In the genomic region with DNA sequence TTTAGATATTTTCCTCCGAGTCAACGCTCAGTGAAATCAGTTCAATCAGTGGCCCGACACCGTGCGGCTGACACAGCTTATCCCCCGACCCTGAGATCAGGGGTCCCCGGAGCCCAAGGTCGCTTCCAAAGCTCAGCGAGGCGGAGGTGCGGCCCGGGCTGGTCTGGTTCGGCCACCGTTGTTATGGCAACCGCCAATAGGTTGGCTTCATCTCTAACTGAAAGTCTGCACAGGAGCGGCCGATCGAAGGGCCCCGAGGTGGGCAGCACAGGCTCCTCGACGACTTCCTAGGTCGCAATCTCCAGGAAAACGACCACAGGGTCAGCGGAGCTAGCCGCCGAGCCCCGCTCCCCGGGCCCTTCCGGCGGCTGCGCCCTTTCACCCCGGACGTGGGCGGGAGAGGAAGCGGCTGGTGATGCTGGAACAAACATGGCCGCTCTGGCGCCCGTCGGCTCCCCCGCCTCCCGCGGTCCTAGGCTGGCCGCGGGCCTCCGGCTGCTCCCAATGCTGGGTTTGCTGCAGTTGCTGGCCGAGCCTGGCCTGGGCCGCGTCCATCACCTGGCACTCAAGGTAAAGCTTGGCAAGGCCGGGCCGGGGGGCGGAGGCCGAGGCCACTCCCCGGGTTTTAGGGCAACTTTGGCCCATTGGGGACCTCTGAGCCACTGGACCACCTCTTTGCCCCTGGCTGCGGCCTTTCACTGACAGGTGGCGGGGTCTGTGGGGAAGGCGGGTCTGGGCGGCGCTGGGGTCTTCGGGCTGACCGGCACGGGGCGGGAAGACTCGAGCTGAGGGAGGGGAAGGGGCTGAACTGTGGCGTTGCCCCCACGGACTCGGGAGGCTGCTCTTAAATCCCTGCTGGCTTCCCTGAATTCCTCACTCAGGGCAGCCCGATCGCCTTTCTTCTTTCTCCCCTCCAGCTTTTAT, we compare ENCODE assay signal across 8 cellular contexts. TPM values are rescaled to one million over a fixed set of nuclear protein-coding genes. Genes with fewer than 3 reads are reported as not detected.
DNase-seq lines count a peak whose midpoint lies in the region; ATAC-seq and TF ChIP-seq lines count a peak whose summit lies in the region.

A gene (plus strand): TSS at position 403 of the 924 bp plus-strand sequence. CDS start 27 bp downstream, at position 430.

- WGBS in HUES64: under 1% methylated on average over 68 of the region's 68 CpGs

- H3K36me3 ChIP-seq in HUES64 (ENCODE audit: insufficient read depth, low read length): peaks cover 2% of the 10 kb centered on the region; the same call in 1 of the 2 replicates
- peaks cover 12% of the 10 kb centered on the region for H3K36me3 ChIP-seq in SJCRH30
- H3K36me3 ChIP-seq in neural progenitor cell: no peaks in the 10 kb centered on the region
- H3K36me3 ChIP-seq in subcutaneous abdominal adipose tissue (ENCODE audit: control insufficient read depth in 5 of 5, insufficient read depth in 5 of 5, low read length in 5 of 5): peaks cover 0 to 7% (median 4%) of the 10 kb centered on the region in 5 donors

- no peak for TF ChIP-seq CTCF in GM20000 (IDR thresholded peaks at IDR 0.05; ENCODE audit: extremely low read depth, missing control alignments)
- TF ChIP-seq CTCF in foreskin keratinocyte (conservative IDR thresholded peaks at IDR 0.05): no peak
- TF ChIP-seq CTCF in neural progenitor cell (IDR thresholded peaks at IDR 0.05): no peak

- no peaks in the 10 kb centered on the region for H4K20me1 ChIP-seq in neural progenitor cell (ENCODE audit: low read depth)

- H3K4me1 Mint-ChIP-seq in neural progenitor cell: peaks cover 17% of the 10 kb centered on the region

- no peaks in the 10 kb centered on the region for H3K27me3 Mint-ChIP-seq in neural progenitor cell (ENCODE audit: insufficient read depth, low read depth)

- H3K9me3 ChIP-seq in HUES64 (ENCODE audit: insufficient read depth, low read depth, low read length) (no peaks in the 10 kb centered on the region), SJCRH30 (replicated peaks) (no peaks in the 10 kb centered on the region), neural progenitor cell (ENCODE audit: low read depth) (no peaks in the 10 kb centered on the region), subcutaneous abdominal adipose tissue (ENCODE audit: control insufficient read depth in 5 of 5, low read length in 5 of 5) (no peaks in the 10 kb centered on the region)

- no peaks in the 10 kb centered on the region for H3K9me3 Mint-ChIP-seq in neural progenitor cell

- H3K9ac ChIP-seq in HUES64 (ENCODE audit: low read depth, low read length): peak within 1 kb of the TSS; percentile 85
- peak within 1 kb of the TSS; percentile 64 for H3K9ac ChIP-seq in neural progenitor cell
- peak within 1 kb of the TSS; percentile 77 to 94 (median 93) for H3K9ac ChIP-seq in subcutaneous abdominal adipose tissue (ENCODE audit: low read length in 5 of 5)

- peaks cover 6% of the 10 kb centered on the region for H3F3A ChIP-seq in neural progenitor cell (ENCODE audit: low read depth)

- H3K4me2 ChIP-seq in neural progenitor cell: peak within 1 kb of the TSS; percentile 91

- H2AFZ ChIP-seq in neural progenitor cell (replicated peaks): peak within 1 kb of the TSS; percentile 91

- H3K4me3 Mint-ChIP-seq in neural progenitor cell: peak within 1 kb of the TSS; percentile 97

- peaks cover 61% of the 10 kb centered on the region for H3K79me2 ChIP-seq in neural progenitor cell (ENCODE audit: low read depth)

- DNase-seq in COLO668 (lab: John Stamatoyannopoulos, UW; ENCODE audit: unreplicated experiment): peak; percentile 77
- DNase-seq in GM20000 (ENCODE audit: low spot score): peak; percentile 89
- DNase-seq in SJCRH30: peak; percentile 84 to 85
- DNase-seq in activated gamma-delta T cell treated with anti-CD3 and anti-CD28 coated beads, Interleukin-2, amount 50 U/mL, for 16 hours (ENCODE audit: low read depth): peak; percentile 69
- DNase-seq in foreskin keratinocyte: peak in 1 of 2 donors; percentile 60
- peak; percentile 89 for DNase-seq in neural progenitor cell (ENCODE audit: low spot score)

- H3K27ac ChIP-seq in HUES64 (ENCODE audit: low read depth, low read length) (peak within 1 kb of the TSS; percentile 90), SJCRH30 (peak within 1 kb of the TSS; percentile 81), foreskin keratinocyte (peak within 1 kb of the TSS; percentile 80), neural progenitor cell (peak within 1 kb of the TSS; percentile 38), subcutaneous abdominal adipose tissue (ENCODE audit: low read depth, low read length) (peak within 1 kb of the TSS; percentile 84)

- H3K27ac Mint-ChIP-seq in neural progenitor cell: peak within 1 kb of the TSS; percentile 95

- H3K36me3 Mint-ChIP-seq in neural progenitor cell: peaks cover 4% of the 10 kb centered on the region

- ATAC-seq in foreskin keratinocyte: peak; percentile 85

- H3K27me3 ChIP-seq in HUES64 (ENCODE audit: insufficient read depth, low read length) (no peaks in the 10 kb centered on the region), SJCRH30 (no peaks in the 10 kb centered on the region), foreskin keratinocyte (no peaks in the 10 kb centered on the region), neural progenitor cell (no peaks in the 10 kb centered on the region), subcutaneous abdominal adipose tissue (ENCODE audit: control insufficient read depth in 5 of 5, insufficient read depth in 4 of 5, low read length in 5 of 5) (no peaks in the 10 kb centered on the region)

- H3K4me1 ChIP-seq in HUES64 (ENCODE audit: insufficient read depth, low read length) (peaks cover 7% of the 10 kb centered on the region), SJCRH30 (no peaks in the 10 kb centered on the region), foreskin keratinocyte (peaks cover 6% of the 10 kb centered on the region), neural progenitor cell (no peaks in the 10 kb centered on the region), subcutaneous abdominal adipose tissue (ENCODE audit: control insufficient read depth in 5 of 5, insufficient read depth in 5 of 5, low read length in 5 of 5) (peaks cover 4 to 30% (median 24%) of the 10 kb centered on the region in 5 donors)

- peak within 1 kb of the TSS; percentile 99 for H3K4me3 ChIP-seq in HUES64 (ENCODE audit: low read length)
- peak within 1 kb of the TSS; percentile 100 for H3K4me3 ChIP-seq in SJCRH30
- peak within 1 kb of the TSS; percentile 80 for H3K4me3 ChIP-seq in neural progenitor cell
- peak within 1 kb of the TSS; percentile 90 to 96 (median 94) for H3K4me3 ChIP-seq in subcutaneous abdominal adipose tissue (ENCODE audit: low read depth in 1 of 5, low read length in 5 of 5)

RNA-seq across cellular contexts. Expression of the gene that starts here (rescaled TPM):
- 21.8 TPM for polyA plus RNA-seq in HUES64 (2013, experiment 1 of 2)
- 23.6 TPM for polyA plus RNA-seq in HUES64 (2013, experiment 2 of 2)
- 33.2 and 35.2 TPM in 2 replicates for total RNA-seq in SJCRH30 (2014; rRNA removed; shearing (Covaris generic))
- total RNA-seq in foreskin keratinocyte (21.6 and 25.8 TPM in 2 replicates), neural progenitor cell (ENCODE audit: low replicate concordance) (33.2 and 33.8 TPM in 2 replicates)
- 10.6 and 10.7 TPM in 2 replicates for polyA plus RNA-seq in foreskin keratinocyte

Comparison
In these comparisons a context has a peak if more than half of its experiments do, and no peak if none do; other contexts are left out.
1. H3K27ac ChIP-seq: peak in every context shown above with its lines; median percentile 90 in HUES64; 84 in subcutaneous abdominal adipose tissue; 81 in SJCRH30; 80 in foreskin keratinocyte; 38 in neural progenitor cell.